Comparison of ENCODE assay signal across 1 cellular context in the genomic region with DNA sequence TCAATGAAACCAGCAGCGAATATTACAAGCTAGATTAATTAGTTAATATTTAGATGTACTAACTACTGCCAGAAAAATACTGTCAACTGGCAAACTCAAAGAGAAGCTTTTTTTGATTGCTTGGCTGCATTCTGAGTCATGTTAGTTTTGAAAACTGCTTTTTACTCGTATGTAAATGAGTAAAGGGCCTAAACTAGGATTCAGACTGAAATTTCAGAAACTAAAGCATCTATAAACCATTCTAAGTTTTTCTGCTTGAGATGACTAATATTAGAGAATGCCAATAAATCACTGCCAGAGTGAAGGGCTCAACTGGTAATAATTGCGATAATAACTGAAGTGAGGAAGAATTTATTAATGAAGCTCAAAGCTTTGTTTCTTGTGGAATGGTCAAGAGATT.
A peak's percentile ranks its signal among the peaks of the same experiment; 100 is the strongest.
TF ChIP-seq lines count a peak whose summit lies in the region.

No MANE protein-coding gene starts in this region.

TF ChIP-seq in GM12878, 131 proteins besides CTCF, POLR2A, EP300 and RAD21 (continued from another document):
- TF ChIP-seq RFX5 (IDR thresholded peaks at IDR 0.05; ENCODE audit: low read depth, low read length) = no peak
- no peak for TF ChIP-seq TARDBP (IDR thresholded peaks at IDR 0.05; ENCODE audit: borderline replicate concordance)
- no peak for TF ChIP-seq SPI1 (IDR thresholded peaks at IDR 0.05; ENCODE audit: borderline replicate concordance, insufficient read depth, low read depth, low read length)
- no peak for TF ChIP-seq BHLHE40 (IDR thresholded peaks at IDR 0.05; ENCODE audit: borderline replicate concordance in 1 of 2, low read depth in 2 of 2, low read length in 1 of 2)
- TF ChIP-seq JUNB (IDR thresholded peaks at IDR 0.05) = peak; percentile 42
- TF ChIP-seq, protein P1, sequence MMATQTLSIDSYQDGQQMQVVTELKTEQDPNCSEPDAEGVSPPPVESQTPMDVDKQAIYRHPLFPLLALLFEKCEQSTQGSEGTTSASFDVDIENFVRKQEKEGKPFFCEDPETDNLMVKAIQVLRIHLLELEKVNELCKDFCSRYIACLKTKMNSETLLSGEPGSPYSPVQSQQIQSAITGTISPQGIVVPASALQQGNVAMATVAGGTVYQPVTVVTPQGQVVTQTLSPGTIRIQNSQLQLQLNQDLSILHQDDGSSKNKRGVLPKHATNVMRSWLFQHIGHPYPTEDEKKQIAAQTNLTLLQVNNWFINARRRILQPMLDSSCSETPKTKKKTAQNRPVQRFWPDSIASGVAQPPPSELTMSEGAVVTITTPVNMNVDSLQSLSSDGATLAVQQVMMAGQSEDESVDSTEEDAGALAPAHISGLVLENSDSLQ (IDR thresholded peaks at IDR 0.05) = peak; percentile 45
- TF ChIP-seq SIX5 (IDR thresholded peaks at IDR 0.05; ENCODE audit: low read depth, low read length, severe bottlenecking) = no peak
- TF ChIP-seq NR2F1 (conservative IDR thresholded peaks at IDR 0.05) = no peak
- no peak for TF ChIP-seq ZZZ3 (IDR thresholded peaks at IDR 0.05; ENCODE audit: control insufficient read depth, insufficient read length, low read depth)
- no peak for TF ChIP-seq HCFC1 (IDR thresholded peaks at IDR 0.05; ENCODE audit: low read length)
- TF ChIP-seq SMAD5 (IDR thresholded peaks at IDR 0.05; ENCODE audit: low read depth) = no peak
- TF ChIP-seq WRNIP1 (IDR thresholded peaks at IDR 0.05; ENCODE audit: borderline replicate concordance, low read depth, low read length) = no peak
- no peak for TF ChIP-seq KDM1A (IDR thresholded peaks at IDR 0.05; ENCODE audit: borderline replicate concordance)
- TF ChIP-seq CHD4 (IDR thresholded peaks at IDR 0.05) = no peak
- TF ChIP-seq, protein P2, sequence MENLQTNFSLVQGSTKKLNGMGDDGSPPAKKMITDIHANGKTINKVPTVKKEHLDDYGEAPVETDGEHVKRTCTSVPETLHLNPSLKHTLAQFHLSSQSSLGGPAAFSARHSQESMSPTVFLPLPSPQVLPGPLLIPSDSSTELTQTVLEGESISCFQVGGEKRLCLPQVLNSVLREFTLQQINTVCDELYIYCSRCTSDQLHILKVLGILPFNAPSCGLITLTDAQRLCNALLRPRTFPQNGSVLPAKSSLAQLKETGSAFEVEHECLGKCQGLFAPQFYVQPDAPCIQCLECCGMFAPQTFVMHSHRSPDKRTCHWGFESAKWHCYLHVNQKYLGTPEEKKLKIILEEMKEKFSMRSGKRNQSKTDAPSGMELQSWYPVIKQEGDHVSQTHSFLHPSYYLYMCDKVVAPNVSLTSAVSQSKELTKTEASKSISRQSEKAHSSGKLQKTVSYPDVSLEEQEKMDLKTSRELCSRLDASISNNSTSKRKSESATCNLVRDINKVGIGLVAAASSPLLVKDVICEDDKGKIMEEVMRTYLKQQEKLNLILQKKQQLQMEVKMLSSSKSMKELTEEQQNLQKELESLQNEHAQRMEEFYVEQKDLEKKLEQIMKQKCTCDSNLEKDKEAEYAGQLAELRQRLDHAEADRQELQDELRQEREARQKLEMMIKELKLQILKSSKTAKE (IDR thresholded peaks at IDR 0.05; ENCODE audit: low read depth, poor library complexity, severe bottlenecking) = no peak
- no peak for TF ChIP-seq BACH1 (IDR thresholded peaks at IDR 0.05; ENCODE audit: borderline replicate concordance)
- TF ChIP-seq EZH2 (IDR thresholded peaks at IDR 0.05; ENCODE audit: borderline replicate concordance, control insufficient read depth, low read depth, low read length) = no peak
